ENCODE assay signal across 26 cellular contexts in the genomic region with DNA sequence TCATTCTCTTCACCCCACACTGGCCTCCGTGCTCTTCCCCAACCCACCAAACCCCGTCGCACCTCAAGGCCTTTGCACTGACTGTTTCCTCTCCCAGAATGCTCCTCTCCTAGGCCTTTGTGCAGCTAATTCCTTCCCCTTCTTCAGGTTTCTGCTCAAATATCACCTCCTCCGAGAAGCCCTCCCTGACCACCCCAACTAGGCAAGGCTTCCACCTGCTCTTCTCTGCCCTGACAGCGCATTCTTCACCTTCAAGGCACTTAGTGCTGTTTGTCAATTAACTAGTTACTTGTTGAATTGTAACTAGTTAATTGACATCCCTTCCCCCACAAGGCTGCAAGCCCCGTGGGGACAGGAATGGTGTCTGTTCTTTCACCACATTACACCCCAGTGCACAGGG. TPM values are rescaled to one million over a fixed set of nuclear protein-coding genes. Genes with fewer than 3 reads are reported as not detected.
"Had no signal": no experiment of that assay in that cellular context is flagged by ENCODE, and none has a peak within 500 bp of the region (broad histone marks: within the 10 kb centered on the region; RNA-seq: fewer than 3 reads in every experiment).

No MANE protein-coding gene starts in this region.

- H3K27ac ChIP-seq: ascending aorta, body of pancreas, Peyer's patch, RWPE1 had no signal

- H3K4me1 ChIP-seq: ascending aorta, Peyer's patch had no signal

- H3K9me3 ChIP-seq: ascending aorta, body of pancreas, Peyer's patch had no signal

- H3K36me3 ChIP-seq: ascending aorta, Peyer's patch had no signal

- H3K4me3 ChIP-seq: ascending aorta, body of pancreas, Peyer's patch had no signal

- FAIRE-seq: bronchial epithelial cell had no signal

- DNase-seq: activated CD4-positive, alpha-beta T cell treated with anti-CD3 and anti-CD28 coated beads for 48 hours; activated CD4-positive, alpha-beta T cell treated with anti-CD3 and anti-CD28 coated beads, Interleukin-2, amount 50 U/mL, for 4 hours; activated CD4-positive, CD25-positive, alpha-beta regulatory T cell treated with anti-CD3 and anti-CD28 coated beads, Interleukin-2, amount 50 U/mL, for 72 hours; activated CD8-positive, alpha-beta memory T cell treated with anti-CD3 and anti-CD28 coated beads, Interleukin-2, amount 50 U/mL, for 48 hours; activated CD8-positive, alpha-beta T cell treated with anti-CD3 and anti-CD28 coated beads, Interleukin-2, amount 10 ng/mL, durations not matched to agents 7 days and 5 days; activated effector memory CD4-positive, alpha-beta T cell treated with Interleukin-2 at 50 U/mL for 16 hours; activated naive CD4-positive, alpha-beta T cell; activated naive CD8-positive, alpha-beta T cell treated with anti-CD3 and anti-CD28 coated beads, Interleukin-2, amount 50 U/mL, for 24 hours; activated T-cell treated with anti-CD3 and anti-CD28 coated beads, Interleukin-2, amount 50 U/mL, for 1 hour; amniotic stem cell; body of pancreas; MM.1S; NCI-H1105; NCI-H1436; NCI-H187; NCI-H2081 treated with DMSO at 0.1 percent for 48 hours; NCI-H446; NCI-H524; Peyer's patch; SHP77 had no signal

- H3K27me3 ChIP-seq: ascending aorta, body of pancreas, Peyer's patch had no signal

- ATAC-seq: activated CD8-positive, alpha-beta T cell treated with anti-CD3 and anti-CD28 coated beads, Interleukin-2, amount 10 ng/mL, durations not matched to agents 7 days and 5 days; activated naive CD8-positive, alpha-beta T cell treated with anti-CD3 and anti-CD28 coated beads, Interleukin-2, amount 50 U/mL, for 24 hours; body of pancreas; WTC11 had no signal

RNA-seq across cellular contexts. Expression of gene NCCRP1, which starts 7.8 kb away (rescaled TPM):
- total RNA-seq: activated CD8-positive, alpha-beta T cell treated with anti-CD3 and anti-CD28 coated beads, Interleukin-2, amount 10 ng/mL, durations not matched to agents 7 days and 5 days; activated T-helper 1 cell treated with anti-CD3 and anti-CD28 coated beads, Interleukin-12 subunit alpha, Interleukin-12 subunit beta, Interleukin-2, Interleukin-4 antibody, amounts not matched to agents 30 ng/mL and 10 ng/mL and 1 ng/mL, durations not matched to agents 14 hours and 24 hours and 36 hours; ascending aorta had no signal

RNA-seq across cellular contexts. Expression of gene SYCN, which starts 15.1 kb away (rescaled TPM):
- total RNA-seq: activated CD8-positive, alpha-beta T cell treated with anti-CD3 and anti-CD28 coated beads, Interleukin-2, amount 10 ng/mL, durations not matched to agents 7 days and 5 days; activated T-helper 1 cell treated with anti-CD3 and anti-CD28 coated beads, Interleukin-12 subunit alpha, Interleukin-12 subunit beta, Interleukin-2, Interleukin-4 antibody, amounts not matched to agents 30 ng/mL and 10 ng/mL and 1 ng/mL, durations not matched to agents 14 hours and 24 hours and 36 hours; ascending aorta; bronchial epithelial cell; Peyer's patch; SK-MEL-5 had no signal

RNA-seq across cellular contexts. Expression of gene IFNL3, which starts 55.8 kb away (rescaled TPM):
- total RNA-seq: activated CD8-positive, alpha-beta T cell treated with anti-CD3 and anti-CD28 coated beads, Interleukin-2, amount 10 ng/mL, durations not matched to agents 7 days and 5 days; activated T-helper 1 cell treated with anti-CD3 and anti-CD28 coated beads, Interleukin-12 subunit alpha, Interleukin-12 subunit beta, Interleukin-2, Interleukin-4 antibody, amounts not matched to agents 30 ng/mL and 10 ng/mL and 1 ng/mL, durations not matched to agents 14 hours and 24 hours and 36 hours; ascending aorta; body of pancreas; bronchial epithelial cell; Peyer's patch; SK-MEL-5; WTC11 had no signal

RNA-seq across cellular contexts. Expression of gene IFNL4, which starts 59.7 kb away (rescaled TPM):
- total RNA-seq: activated CD8-positive, alpha-beta T cell treated with anti-CD3 and anti-CD28 coated beads, Interleukin-2, amount 10 ng/mL, durations not matched to agents 7 days and 5 days; activated T-helper 1 cell treated with anti-CD3 and anti-CD28 coated beads, Interleukin-12 subunit alpha, Interleukin-12 subunit beta, Interleukin-2, Interleukin-4 antibody, amounts not matched to agents 30 ng/mL and 10 ng/mL and 1 ng/mL, durations not matched to agents 14 hours and 24 hours and 36 hours; ascending aorta; body of pancreas; bronchial epithelial cell; Peyer's patch; SK-MEL-5; WTC11 had no signal
